ENCODE assay signal across 13 cellular contexts in genomic region chr3:52498134-52499054, GRCh38. TPM values are rescaled to one million over a fixed set of nuclear protein-coding genes. Genes with fewer than 3 reads are reported as not detected.
DNase-seq lines count a peak whose midpoint lies in the region; ATAC-seq and TF ChIP-seq lines count a peak whose summit lies in the region.
"Had no signal": no experiment of that assay in that cellular context is flagged by ENCODE, and none has a peak within 500 bp of the region (broad histone marks: within the 10 kb centered on the region; RNA-seq: fewer than 3 reads in every experiment).

No MANE protein-coding gene starts in this region.

- H3K9ac ChIP-seq in fibroblast of lung (ENCODE audit: insufficient read depth, low read length), result no peak overlapping the region

- peak; percentile 78 for ATAC-seq in naive thymus-derived CD4-positive, alpha-beta T cell

- no peaks in the 10 kb centered on the region for H3K36me3 Mint-ChIP-seq in naive thymus-derived CD4-positive, alpha-beta T cell
- H3K36me3 Mint-ChIP-seq in activated CD4-positive, alpha-beta T cell treated with anti-CD3 and anti-CD28 coated beads, Interleukin-2, amount 10 ng/mL, durations not matched to agents 7 days and 5 days (ENCODE audit: low read depth), result no peaks in the 10 kb centered on the region
- H3K36me3 Mint-ChIP-seq: activated CD4-positive, alpha-beta memory T cell treated with anti-CD3 and anti-CD28 coated beads for 36 hours; CD4-positive, alpha-beta memory T cell had no signal

- peaks cover 0 to 8% (median 0%) of the 10 kb centered on the region in 7 donors for H3K4me1 Mint-ChIP-seq in naive thymus-derived CD4-positive, alpha-beta T cell
- H3K4me1 Mint-ChIP-seq in activated CD4-positive, alpha-beta T cell treated with anti-CD3 and anti-CD28 coated beads, Interleukin-2, amount 10 ng/mL, durations not matched to agents 7 days and 5 days, result peaks cover 1% of the 10 kb centered on the region
- H3K4me1 Mint-ChIP-seq: nephron had no signal

- H3K27me3 Mint-ChIP-seq in naive thymus-derived CD4-positive, alpha-beta T cell, result no peaks in the 10 kb centered on the region
- no peaks in the 10 kb centered on the region for H3K27me3 Mint-ChIP-seq in activated CD4-positive, alpha-beta T cell treated with anti-CD3 and anti-CD28 coated beads, Interleukin-2, amount 10 ng/mL, durations not matched to agents 7 days and 5 days
- H3K27me3 Mint-ChIP-seq: activated CD4-positive, alpha-beta memory T cell treated with anti-CD3 and anti-CD28 coated beads for 36 hours; CD4-positive, alpha-beta memory T cell had no signal

- H3K4me1 ChIP-seq in fibroblast of lung (ENCODE audit: control insufficient read depth, extremely low read depth, insufficient read depth, low read length), result peaks cover 8% of the 10 kb centered on the region
- H3K4me1 ChIP-seq in naive thymus-derived CD4-positive, alpha-beta T cell (ENCODE audit: control insufficient read depth in 2 of 2, insufficient read depth in 2 of 2, low read length in 2 of 2), result no peaks in the 10 kb centered on the region

- no peaks in the 10 kb centered on the region for H3K27me3 ChIP-seq in BJ (ENCODE audit: control insufficient read depth, insufficient read depth, low read length)
- no peaks in the 10 kb centered on the region for H3K27me3 ChIP-seq in fibroblast of lung (ENCODE audit: control insufficient read depth, insufficient read depth, low read length)
- no peaks in the 10 kb centered on the region for H3K27me3 ChIP-seq in naive thymus-derived CD4-positive, alpha-beta T cell (ENCODE audit: control insufficient read depth in 2 of 2, insufficient read depth in 2 of 2, low read length in 2 of 2)

- H3K36me3 ChIP-seq in BJ (ENCODE audit: control insufficient read depth, insufficient read depth, low read length) (peaks cover 4% of the 10 kb centered on the region; the same call in 1 of the 2 replicates), fibroblast of lung (ENCODE audit: control insufficient read depth, insufficient read depth, low read length) (no peaks in the 10 kb centered on the region)
- peaks cover 0 to 2% (median 0%) of the 10 kb centered on the region in 3 experiments for H3K36me3 ChIP-seq in naive thymus-derived CD4-positive, alpha-beta T cell (ENCODE audit: control insufficient read depth in 2 of 3, insufficient read depth in 3 of 3, low read length in 3 of 3)

- DNase-seq in BJ (ENCODE audit: low read depth) (peak; percentile 14), OCI-M1 (lab: John Stamatoyannopoulos, UW) (peak; percentile 83), fibroblast of lung (ENCODE audit: low read depth in 2 of 2) (peak; percentile 85 to 92), NCI-H2081 (lab: John Stamatoyannopoulos, UW) (no peak), NCI-H2227 treated with DMSO at 0.1 percent for 48 hours (lab: John Stamatoyannopoulos, UW) (no peak)
- no peak for DNase-seq in naive thymus-derived CD4-positive, alpha-beta T cell
- DNase-seq in activated CD4-positive, alpha-beta T cell treated with anti-CD3 and anti-CD28 coated beads, Interleukin-2, amount 10 ng/mL, durations not matched to agents 7 days and 5 days, result no peak
- DNase-seq in activated naive CD4-positive, alpha-beta T cell (lab: John Stamatoyannopoulos, UW), result no peak
- DNase-seq: activated CD4-positive, alpha-beta memory T cell treated with anti-CD3 and anti-CD28 coated beads for 36 hours; CD4-positive, alpha-beta memory T cell; effector CD8-positive, alpha-beta T cell; NCI-H446 had no signal

- no peak overlapping the region for H3K27ac ChIP-seq in fibroblast of lung (ENCODE audit: insufficient read depth, low read length)
- no peak overlapping the region for H3K27ac ChIP-seq in naive thymus-derived CD4-positive, alpha-beta T cell (ENCODE audit: low read depth, low read length)

- no peak overlapping the region for H3K4me3 ChIP-seq in BJ (ENCODE audit: low read depth, low read length)
- no peak overlapping the region for H3K4me3 ChIP-seq in fibroblast of lung (replicated peaks in 1 of 4; ENCODE audit: control extremely low read depth in 1 of 4, insufficient read depth in 1 of 4, low read depth in 3 of 4, low read length in 4 of 4)
- H3K4me3 ChIP-seq in naive thymus-derived CD4-positive, alpha-beta T cell (ENCODE audit: low read length), result no peak overlapping the region

- H2AFZ ChIP-seq in fibroblast of lung (ENCODE audit: low read length), result no peak overlapping the region

- no peaks in the 10 kb centered on the region for H3K9me3 ChIP-seq in fibroblast of lung (ENCODE audit: control insufficient read depth, insufficient read depth, low read depth, low read length)
- H3K9me3 ChIP-seq in naive thymus-derived CD4-positive, alpha-beta T cell (ENCODE audit: control insufficient read depth in 2 of 3, low read length in 3 of 3), result no peaks in the 10 kb centered on the region

- no peak overlapping the region for H3K27ac Mint-ChIP-seq in naive thymus-derived CD4-positive, alpha-beta T cell
- H3K27ac Mint-ChIP-seq in activated CD4-positive, alpha-beta T cell treated with anti-CD3 and anti-CD28 coated beads, Interleukin-2, amount 10 ng/mL, durations not matched to agents 7 days and 5 days, result no peak overlapping the region
- H3K27ac Mint-ChIP-seq: activated CD4-positive, alpha-beta memory T cell treated with anti-CD3 and anti-CD28 coated beads for 36 hours; nephron had no signal

- H3K79me2 ChIP-seq in fibroblast of lung (ENCODE audit: control insufficient read depth, insufficient read depth, low read length), result no peaks in the 10 kb centered on the region

- H3K9me3 Mint-ChIP-seq in naive thymus-derived CD4-positive, alpha-beta T cell, result no peaks in the 10 kb centered on the region
- H3K9me3 Mint-ChIP-seq in activated CD4-positive, alpha-beta T cell treated with anti-CD3 and anti-CD28 coated beads, Interleukin-2, amount 10 ng/mL, durations not matched to agents 7 days and 5 days, result no peaks in the 10 kb centered on the region
- H3K9me3 Mint-ChIP-seq: activated CD4-positive, alpha-beta memory T cell treated with anti-CD3 and anti-CD28 coated beads for 36 hours; CD4-positive, alpha-beta memory T cell; nephron had no signal

- H4K20me1 ChIP-seq in fibroblast of lung (ENCODE audit: control insufficient read depth, extremely low read depth, insufficient read depth, low read length), result no peaks in the 10 kb centered on the region

- intact Hi-C loops in naive thymus-derived CD4-positive, alpha-beta T cell (cut with micrococcal nuclease), result no loop called here

- peak overlapping the region; percentile 23 for H3K4me2 ChIP-seq in fibroblast of lung (ENCODE audit: extremely low read depth, insufficient read depth, low read length)

- H3K4me3 Mint-ChIP-seq in naive thymus-derived CD4-positive, alpha-beta T cell, result peak overlapping the region in 1 of 10 donors; percentile 38
- H3K4me3 Mint-ChIP-seq in activated CD4-positive, alpha-beta T cell treated with anti-CD3 and anti-CD28 coated beads, Interleukin-2, amount 10 ng/mL, durations not matched to agents 7 days and 5 days, result no peak overlapping the region
- H3K4me3 Mint-ChIP-seq: activated CD4-positive, alpha-beta memory T cell treated with anti-CD3 and anti-CD28 coated beads for 36 hours; nephron had no signal

- CTCF ChIA-PET in BJ (lab: Yijun Ruan, JAX), result interaction anchor here (0.9 kb wide), 1 partner anchor 16 kb away, joined by 3 read pairs; no protein-coding TSS in a partner anchor
- CTCF ChIA-PET in naive thymus-derived CD4-positive, alpha-beta T cell (lab: Charles Lee), result no interaction called here
- CTCF ChIA-PET in activated CD4-positive, alpha-beta T cell treated with anti-CD3 and anti-CD28 coated beads, Interleukin-2, amount 10 ng/mL, durations not matched to agents 7 days and 5 days (lab: Charles Lee), result interaction anchor here (0.6 kb wide), 1 partner anchor 14 kb away, joined by 3 read pairs; no protein-coding TSS in a partner anchor

- no peak for TF ChIP-seq CTCF in BJ (IDR thresholded peaks at IDR 0.05; ENCODE audit: insufficient read depth, low read depth, low read length)
- TF ChIP-seq CTCF in fibroblast of lung (conservative IDR thresholded peaks at IDR 0.05 in 1 of 2, IDR thresholded peaks at IDR 0.05 in 1 of 2; ENCODE audit: low read depth in 1 of 2, low read length in 2 of 2), result no peak

- POLR2A ChIA-PET in BJ (lab: Charles Lee), result interaction anchor here (0.5 kb wide), 1 partner anchor 37 kb away, joined by 6 read pairs; no protein-coding TSS in a partner anchor
- POLR2A ChIA-PET in naive thymus-derived CD4-positive, alpha-beta T cell (lab: Charles Lee), result no interaction called here
- POLR2A ChIA-PET in activated CD4-positive, alpha-beta T cell treated with anti-CD3 and anti-CD28 coated beads, Interleukin-2, amount 10 ng/mL, durations not matched to agents 7 days and 5 days (lab: Charles Lee), result no interaction called here

RNA-seq across cellular contexts. Expression of gene STAB1, which starts 3.3 kb away (rescaled TPM):
- 0.01 and 0.05 TPM in 2 replicates for polyA plus RNA-seq in BJ (2011; rRNA removed)
- polyA minus RNA-seq in BJ (2011; rRNA and poly(A)+ RNA removed), result 0.14 TPM in 1 of 2 replicates, not detected in the other
- total RNA-seq in fibroblast of lung, result under 0.01 TPM in 2 replicates
- 0.03 and 0.09 TPM in 2 replicates for polyA plus RNA-seq in fibroblast of lung
- 0.01 and 0.07 TPM in 2 replicates for polyA plus RNA-seq in fibroblast of lung (2012)
- 0.33 TPM in 1 of 2 replicates, not detected in the other for polyA minus RNA-seq in fibroblast of lung (ENCODE audit: low replicate concordance)
- 100 to 1,000 TPM in 1 of 5 experiments, 10 to 100 TPM in 3, under 1 TPM in 1; 0.27 to 122 (median 26.1) TPM for total RNA-seq in naive thymus-derived CD4-positive, alpha-beta T cell
- polyA plus RNA-seq in naive thymus-derived CD4-positive, alpha-beta T cell, result not detected
- under 1 TPM; 0.02 to 0.15 TPM for total RNA-seq in activated CD4-positive, alpha-beta T cell treated with anti-CD3 and anti-CD28 coated beads, Interleukin-2, amount 10 ng/mL, durations not matched to agents 7 days and 5 days
- polyA plus RNA-seq: CD4-positive, alpha-beta memory T cell had no signal

RNA-seq across cellular contexts. Expression of gene NT5DC2, which starts 35.3 kb away (rescaled TPM):
- polyA plus RNA-seq in BJ (2011; rRNA removed), result 132 and 186 TPM in 2 replicates
- polyA minus RNA-seq in BJ (2011; rRNA and poly(A)+ RNA removed), result 150 and 175 TPM in 2 replicates
- 18.0 and 20.3 TPM in 2 replicates for total RNA-seq in fibroblast of lung
- polyA plus RNA-seq in fibroblast of lung, result 61.5 and 83.6 TPM in 2 replicates
- polyA plus RNA-seq in fibroblast of lung (2012), result 96.2 and 142 TPM in 2 replicates
- 481 and 521 TPM in 2 replicates for polyA minus RNA-seq in fibroblast of lung (ENCODE audit: low replicate concordance)
- total RNA-seq in naive thymus-derived CD4-positive, alpha-beta T cell, result 10 to 100 TPM in 1 of 5 experiments, 1 to 10 TPM in 4; 2.1 to 23.0 (median 3.9) TPM
- 1 to 10 TPM in 1 of 2 donors, not detected in 1; 1.3 TPM for polyA plus RNA-seq in naive thymus-derived CD4-positive, alpha-beta T cell
- 10 to 100 TPM; 22.1 to 23.8 TPM for total RNA-seq in activated CD4-positive, alpha-beta T cell treated with anti-CD3 and anti-CD28 coated beads, Interleukin-2, amount 10 ng/mL, durations not matched to agents 7 days and 5 days

RNA-seq across cellular contexts. Expression of gene UQCC5, which starts 38.0 kb away (rescaled TPM):
- polyA plus RNA-seq in BJ (2011; rRNA removed) (11.9 and 12.3 TPM in 2 replicates), fibroblast of lung (12.3 and 13.8 TPM in 2 replicates)
- 5.4 and 6.2 TPM in 2 replicates for polyA minus RNA-seq in BJ (2011; rRNA and poly(A)+ RNA removed)
- total RNA-seq in fibroblast of lung, result 5.1 and 9.4 TPM in 2 replicates
- 59.2 and 79.3 TPM in 2 replicates for polyA plus RNA-seq in fibroblast of lung (2012)
- polyA minus RNA-seq in fibroblast of lung (ENCODE audit: low replicate concordance), result 4.7 and 15.7 TPM in 2 replicates
- total RNA-seq in naive thymus-derived CD4-positive, alpha-beta T cell, result 10 to 100 TPM in 3 of 5 experiments, 1 to 10 TPM in 2; 5.4 to 11.9 (median 10.7) TPM
- polyA plus RNA-seq in naive thymus-derived CD4-positive, alpha-beta T cell, result 10 to 100 TPM; 24.3 to 28.2 TPM
- 10 to 100 TPM in 1 of 2 experiments, 1 to 10 TPM in 1; 8.5 to 11.7 TPM for total RNA-seq in activated CD4-positive, alpha-beta T cell treated with anti-CD3 and anti-CD28 coated beads, Interleukin-2, amount 10 ng/mL, durations not matched to agents 7 days and 5 days

RNA-seq across cellular contexts. Expression of gene NISCH, which starts 43.0 kb away (rescaled TPM):
- polyA plus RNA-seq in BJ (2011; rRNA removed) (66.4 and 95.3 TPM in 2 replicates), fibroblast of lung (30.8 and 31.1 TPM in 2 replicates)
- 75.1 and 84.2 TPM in 2 replicates for polyA minus RNA-seq in BJ (2011; rRNA and poly(A)+ RNA removed)
- 51.4 and 69.9 TPM in 2 replicates for total RNA-seq in fibroblast of lung
- 29.8 and 33.1 TPM in 2 replicates for polyA plus RNA-seq in fibroblast of lung (2012)
- polyA minus RNA-seq in fibroblast of lung (ENCODE audit: low replicate concordance), result 96.5 and 108 TPM in 2 replicates
- 100 to 1,000 TPM in 4 of 5 experiments, 10 to 100 TPM in 1; 86.8 to 210 (median 162) TPM for total RNA-seq in naive thymus-derived CD4-positive, alpha-beta T cell
- polyA plus RNA-seq in naive thymus-derived CD4-positive, alpha-beta T cell, result 10 to 100 TPM; 21.4 to 35.0 TPM
- total RNA-seq in activated CD4-positive, alpha-beta T cell treated with anti-CD3 and anti-CD28 coated beads, Interleukin-2, amount 10 ng/mL, durations not matched to agents 7 days and 5 days, result 10 to 100 TPM; 94.5 TPM

RNA-seq across cellular contexts. Expression of gene TNNC1, which starts 44.6 kb away (rescaled TPM):
- polyA plus RNA-seq in BJ (2011; rRNA removed), result 1.7 TPM in 2 replicates
- polyA minus RNA-seq in BJ (2011; rRNA and poly(A)+ RNA removed), result 0.71 TPM in 1 of 2 replicates, not detected in the other
- 0.33 and 0.51 TPM in 2 replicates for total RNA-seq in fibroblast of lung
- polyA plus RNA-seq in fibroblast of lung, result 0.69 and 0.89 TPM in 2 replicates
- 0.70 and 1.3 TPM in 2 replicates for polyA plus RNA-seq in fibroblast of lung (2012)
- polyA minus RNA-seq in fibroblast of lung (ENCODE audit: low replicate concordance), result not detected in 2 replicates
- 1 to 10 TPM; 2.2 to 8.4 (median 6.5) TPM for total RNA-seq in naive thymus-derived CD4-positive, alpha-beta T cell
- 1 to 10 TPM in 1 of 2 donors, under 1 TPM in 1; 0.73 to 1.5 TPM for polyA plus RNA-seq in naive thymus-derived CD4-positive, alpha-beta T cell
- 1 to 10 TPM; 1.5 to 2.1 TPM for total RNA-seq in activated CD4-positive, alpha-beta T cell treated with anti-CD3 and anti-CD28 coated beads, Interleukin-2, amount 10 ng/mL, durations not matched to agents 7 days and 5 days

Comparison
In these comparisons a context has a peak if more than half of its experiments do, and no peak if none do; other contexts are left out.
1. DNase-seq: peak in BJ (single experiment), OCI-M1 (single experiment) and fibroblast of lung (2 of 2); none in naive thymus-derived CD4-positive, alpha-beta T cell (0 of 9), activated CD4-positive, alpha-beta T cell treated with anti-CD3 and anti-CD28 coated beads, Interleukin-2, amount 10 ng/mL, durations not matched to agents 7 days and 5 days (single experiment), NCI-H2081 (0 of 2), activated naive CD4-positive, alpha-beta T cell (0 of 4) and NCI-H2227 treated with DMSO at 0.1 percent for 48 hours (single experiment).